ENCODE assay signal across 8 cellular contexts in genomic region chrX:102934624-102935023, GRCh38. TPM values are rescaled to one million over a fixed set of nuclear protein-coding genes. Genes with fewer than 3 reads are reported as not detected.
DNase-seq lines count a peak whose midpoint lies in the region; ATAC-seq and FAIRE-seq lines count a peak whose summit lies in the region.

No MANE protein-coding gene starts in this region.

- peak; percentile 24 for FAIRE-seq in islet of Langerhans (lab: Jason Lieb, UNC)

- no peaks in the 10 kb centered on the region for H3K9me3 ChIP-seq in CD4-positive, CD25-positive, alpha-beta regulatory T cell (ENCODE audit: control insufficient read depth in 2 of 2, low read length in 2 of 2)
- H3K9me3 ChIP-seq in adipocyte (ENCODE audit: control insufficient read depth, low read length), result no peaks in the 10 kb centered on the region

- no peaks in the 10 kb centered on the region for H3K4me1 Mint-ChIP-seq in CD4-positive, CD25-positive, alpha-beta regulatory T cell
- no peaks in the 10 kb centered on the region for H3K4me1 Mint-ChIP-seq in stimulated activated naive CD8-positive, alpha-beta T cell treated with anti-CD3 and anti-CD28 coated beads, Interleukin-15, amount 100 ng/mL, for 72 hours

- H3K27me3 Mint-ChIP-seq in CD4-positive, CD25-positive, alpha-beta regulatory T cell, result no peaks in the 10 kb centered on the region
- no peaks in the 10 kb centered on the region for H3K27me3 Mint-ChIP-seq in stimulated activated naive CD8-positive, alpha-beta T cell treated with anti-CD3 and anti-CD28 coated beads, Interleukin-15, amount 100 ng/mL, for 72 hours

- H3K4me3 ChIP-seq in CD4-positive, CD25-positive, alpha-beta regulatory T cell (ENCODE audit: low read depth, low read length), result no peak overlapping the region
- no peak overlapping the region for H3K4me3 ChIP-seq in adipocyte (ENCODE audit: low read length)

- no peak for ATAC-seq in CD4-positive, CD25-positive, alpha-beta regulatory T cell (ENCODE audit: low read depth in 2 of 2)
- peak; percentile 77 for ATAC-seq in GM18511 (IDR thresholded peaks at IDR 0.05; ENCODE audit: unreplicated experiment)
- no peak for ATAC-seq in stimulated activated naive CD8-positive, alpha-beta T cell treated with anti-CD3 and anti-CD28 coated beads, Interleukin-15, amount 100 ng/mL, for 72 hours

- no peaks in the 10 kb centered on the region for H3K27me3 ChIP-seq in CD4-positive, CD25-positive, alpha-beta regulatory T cell (ENCODE audit: control insufficient read depth, insufficient read depth, low read length)
- H3K27me3 ChIP-seq in adipocyte (replicated peaks; ENCODE audit: control insufficient read depth, insufficient read depth, low read length), result no peaks in the 10 kb centered on the region

- no peak overlapping the region for H3K9ac ChIP-seq in adipocyte (ENCODE audit: low read length)

- no peaks in the 10 kb centered on the region for H3K36me3 Mint-ChIP-seq in CD4-positive, CD25-positive, alpha-beta regulatory T cell

- peak in 2 of 3 donors; percentile 17 to 46 for DNase-seq in CD4-positive, CD25-positive, alpha-beta regulatory T cell
- DNase-seq in NCI-H2227 treated with DMSO at 0.1 percent for 48 hours (lab: John Stamatoyannopoulos, UW) (peak; percentile 19), adipocyte (ENCODE audit: low read depth) (peak; percentile 50), NCI-H128 (lab: John Stamatoyannopoulos, UW; ENCODE audit: unreplicated experiment) (no peak), OCI-M2 (lab: John Stamatoyannopoulos, UW; ENCODE audit: unreplicated experiment) (no peak)
- peak; percentile 5 to 11 for DNase-seq in stimulated activated naive CD8-positive, alpha-beta T cell treated with anti-CD3 and anti-CD28 coated beads, Interleukin-15, amount 100 ng/mL, for 72 hours

- no peak overlapping the region for H3K4me3 Mint-ChIP-seq in CD4-positive, CD25-positive, alpha-beta regulatory T cell
- H3K4me3 Mint-ChIP-seq in stimulated activated naive CD8-positive, alpha-beta T cell treated with anti-CD3 and anti-CD28 coated beads, Interleukin-15, amount 100 ng/mL, for 72 hours, result no peak overlapping the region

- H3K27ac Mint-ChIP-seq in CD4-positive, CD25-positive, alpha-beta regulatory T cell, result no peak overlapping the region
- H3K27ac Mint-ChIP-seq in stimulated activated naive CD8-positive, alpha-beta T cell treated with anti-CD3 and anti-CD28 coated beads, Interleukin-15, amount 100 ng/mL, for 72 hours, result no peak overlapping the region

- no peaks in the 10 kb centered on the region for H3K36me3 ChIP-seq in CD4-positive, CD25-positive, alpha-beta regulatory T cell (ENCODE audit: control insufficient read depth, insufficient read depth, low read length)
- H3K36me3 ChIP-seq in adipocyte (ENCODE audit: control insufficient read depth, insufficient read depth, low read length, severe bottlenecking), result no peaks in the 10 kb centered on the region

- no peak overlapping the region for H3K27ac ChIP-seq in CD4-positive, CD25-positive, alpha-beta regulatory T cell (ENCODE audit: insufficient read depth, low read length, poor library complexity, severe bottlenecking)

- H3K4me1 ChIP-seq in CD4-positive, CD25-positive, alpha-beta regulatory T cell (ENCODE audit: control insufficient read depth, insufficient read depth, low read length, poor library complexity, severe bottlenecking), result no peaks in the 10 kb centered on the region
- no peaks in the 10 kb centered on the region for H3K4me1 ChIP-seq in adipocyte (ENCODE audit: control insufficient read depth, insufficient read depth, low read length)

- no peaks in the 10 kb centered on the region for H3K9me3 Mint-ChIP-seq in CD4-positive, CD25-positive, alpha-beta regulatory T cell
- no peaks in the 10 kb centered on the region for H3K9me3 Mint-ChIP-seq in stimulated activated naive CD8-positive, alpha-beta T cell treated with anti-CD3 and anti-CD28 coated beads, Interleukin-15, amount 100 ng/mL, for 72 hours

RNA-seq across cellular contexts. Expression of gene RAB40AL, which starts 2.4 kb away (rescaled TPM):
- not detected for total RNA-seq in CD4-positive, CD25-positive, alpha-beta regulatory T cell
- polyA plus RNA-seq in CD4-positive, CD25-positive, alpha-beta regulatory T cell, result not detected

Comparison
In these comparisons a context has a peak if more than half of its experiments do, and no peak if none do; other contexts are left out.
1. DNase-seq: peak in CD4-positive, CD25-positive, alpha-beta regulatory T cell (2 of 3), NCI-H2227 treated with DMSO at 0.1 percent for 48 hours (single experiment), adipocyte (single experiment) and stimulated activated naive CD8-positive, alpha-beta T cell treated with anti-CD3 and anti-CD28 coated beads, Interleukin-15, amount 100 ng/mL, for 72 hours (2 of 2); none in NCI-H128 (single experiment) and OCI-M2 (single experiment).